In the genomic region with DNA sequence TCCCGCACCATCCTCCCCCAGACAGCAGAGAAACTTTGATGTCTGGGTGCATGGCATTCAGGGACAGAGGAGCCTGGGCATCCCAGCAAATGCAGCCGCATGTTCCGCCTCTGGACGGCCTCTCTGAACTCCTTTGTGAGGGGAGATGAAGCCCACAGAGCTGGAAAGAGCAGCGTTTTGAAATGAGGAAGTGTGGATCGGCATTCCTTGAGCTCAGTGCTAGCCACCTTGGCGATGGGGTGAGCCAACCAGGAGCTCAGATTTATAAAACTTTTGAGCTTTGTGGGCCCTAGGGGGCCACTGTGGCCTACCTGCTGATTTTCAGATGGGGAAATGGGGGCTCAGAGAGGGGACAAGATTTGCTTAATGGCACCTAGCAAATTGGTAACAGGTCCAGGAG, we compare ENCODE assay signal across 2 cellular contexts.
A peak's percentile ranks its signal among the peaks of the same experiment; 100 is the strongest.
TF ChIP-seq lines count a peak whose summit lies in the region.

No MANE protein-coding gene starts in this region.

TF ChIP-seq in GM12891, 5 proteins besides CTCF, POLR2A, EP300 and RAD21:
- TF ChIP-seq SPI1 (IDR thresholded peaks at IDR 0.05; ENCODE audit: low read depth, low read length) (peak; percentile 32; the same call in 1 of the 2 replicates), POU2F2 (IDR thresholded peaks at IDR 0.05; ENCODE audit: low read depth, low read length) (no peak)
TF ChIP-seq in GM12891: peak in this region for 1.

TF ChIP-seq in H1, 55 proteins besides CTCF, POLR2A, EP300 and RAD21:
- TF ChIP-seq SP1 (IDR thresholded peaks at IDR 0.05; ENCODE audit: low read depth, low read length) (no peak), BRCA1 (IDR thresholded peaks at IDR 0.05; ENCODE audit: low read depth, low read length) (no peak), RXRA (IDR thresholded peaks at IDR 0.05; ENCODE audit: insufficient read depth, low read depth, low read length) (no peak), SIN3A (conservative IDR thresholded peaks at IDR 0.05 in 1 of 2, IDR thresholded peaks at IDR 0.05 in 1 of 2; ENCODE audit: low read depth in 1 of 2, low read length in 2 of 2) (no peak), JUND (IDR thresholded peaks at IDR 0.05; ENCODE audit: low read length) (no peak), NANOG (IDR thresholded peaks at IDR 0.05; ENCODE audit: insufficient read depth, low read depth, low read length, poor library complexity, severe bottlenecking) (no peak), FOSL1 (IDR thresholded peaks at IDR 0.05; ENCODE audit: insufficient read depth, low read depth, low read length) (no peak), CHD1 (IDR thresholded peaks at IDR 0.05; ENCODE audit: low read depth, low read length) (no peak), TAF1 (IDR thresholded peaks at IDR 0.05; ENCODE audit: low read depth, low read length) (no peak), POLR2AphosphoS5 (IDR thresholded peaks at IDR 0.05; ENCODE audit: low read depth, low read length) (no peak), KDM5A (IDR thresholded peaks at IDR 0.05; ENCODE audit: low read length) (no peak), RBBP5 (IDR thresholded peaks at IDR 0.05; ENCODE audit: borderline replicate concordance, low read depth, low read length) (no peak), JUN (IDR thresholded peaks at IDR 0.05; ENCODE audit: low read depth, low read length) (no peak), RNF2 (IDR thresholded peaks at IDR 0.05; ENCODE audit: borderline replicate concordance, low read depth, low read length, missing control alignments, poor library complexity, severe bottlenecking) (no peak)
- TF ChIP-seq, protein P1, sequence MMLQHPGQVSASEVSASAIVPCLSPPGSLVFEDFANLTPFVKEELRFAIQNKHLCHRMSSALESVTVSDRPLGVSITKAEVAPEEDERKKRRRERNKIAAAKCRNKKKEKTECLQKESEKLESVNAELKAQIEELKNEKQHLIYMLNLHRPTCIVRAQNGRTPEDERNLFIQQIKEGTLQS (IDR thresholded peaks at IDR 0.05; ENCODE audit: insufficient read depth, low read depth, low read length), result no peak
- TF ChIP-seq, protein P2, sequence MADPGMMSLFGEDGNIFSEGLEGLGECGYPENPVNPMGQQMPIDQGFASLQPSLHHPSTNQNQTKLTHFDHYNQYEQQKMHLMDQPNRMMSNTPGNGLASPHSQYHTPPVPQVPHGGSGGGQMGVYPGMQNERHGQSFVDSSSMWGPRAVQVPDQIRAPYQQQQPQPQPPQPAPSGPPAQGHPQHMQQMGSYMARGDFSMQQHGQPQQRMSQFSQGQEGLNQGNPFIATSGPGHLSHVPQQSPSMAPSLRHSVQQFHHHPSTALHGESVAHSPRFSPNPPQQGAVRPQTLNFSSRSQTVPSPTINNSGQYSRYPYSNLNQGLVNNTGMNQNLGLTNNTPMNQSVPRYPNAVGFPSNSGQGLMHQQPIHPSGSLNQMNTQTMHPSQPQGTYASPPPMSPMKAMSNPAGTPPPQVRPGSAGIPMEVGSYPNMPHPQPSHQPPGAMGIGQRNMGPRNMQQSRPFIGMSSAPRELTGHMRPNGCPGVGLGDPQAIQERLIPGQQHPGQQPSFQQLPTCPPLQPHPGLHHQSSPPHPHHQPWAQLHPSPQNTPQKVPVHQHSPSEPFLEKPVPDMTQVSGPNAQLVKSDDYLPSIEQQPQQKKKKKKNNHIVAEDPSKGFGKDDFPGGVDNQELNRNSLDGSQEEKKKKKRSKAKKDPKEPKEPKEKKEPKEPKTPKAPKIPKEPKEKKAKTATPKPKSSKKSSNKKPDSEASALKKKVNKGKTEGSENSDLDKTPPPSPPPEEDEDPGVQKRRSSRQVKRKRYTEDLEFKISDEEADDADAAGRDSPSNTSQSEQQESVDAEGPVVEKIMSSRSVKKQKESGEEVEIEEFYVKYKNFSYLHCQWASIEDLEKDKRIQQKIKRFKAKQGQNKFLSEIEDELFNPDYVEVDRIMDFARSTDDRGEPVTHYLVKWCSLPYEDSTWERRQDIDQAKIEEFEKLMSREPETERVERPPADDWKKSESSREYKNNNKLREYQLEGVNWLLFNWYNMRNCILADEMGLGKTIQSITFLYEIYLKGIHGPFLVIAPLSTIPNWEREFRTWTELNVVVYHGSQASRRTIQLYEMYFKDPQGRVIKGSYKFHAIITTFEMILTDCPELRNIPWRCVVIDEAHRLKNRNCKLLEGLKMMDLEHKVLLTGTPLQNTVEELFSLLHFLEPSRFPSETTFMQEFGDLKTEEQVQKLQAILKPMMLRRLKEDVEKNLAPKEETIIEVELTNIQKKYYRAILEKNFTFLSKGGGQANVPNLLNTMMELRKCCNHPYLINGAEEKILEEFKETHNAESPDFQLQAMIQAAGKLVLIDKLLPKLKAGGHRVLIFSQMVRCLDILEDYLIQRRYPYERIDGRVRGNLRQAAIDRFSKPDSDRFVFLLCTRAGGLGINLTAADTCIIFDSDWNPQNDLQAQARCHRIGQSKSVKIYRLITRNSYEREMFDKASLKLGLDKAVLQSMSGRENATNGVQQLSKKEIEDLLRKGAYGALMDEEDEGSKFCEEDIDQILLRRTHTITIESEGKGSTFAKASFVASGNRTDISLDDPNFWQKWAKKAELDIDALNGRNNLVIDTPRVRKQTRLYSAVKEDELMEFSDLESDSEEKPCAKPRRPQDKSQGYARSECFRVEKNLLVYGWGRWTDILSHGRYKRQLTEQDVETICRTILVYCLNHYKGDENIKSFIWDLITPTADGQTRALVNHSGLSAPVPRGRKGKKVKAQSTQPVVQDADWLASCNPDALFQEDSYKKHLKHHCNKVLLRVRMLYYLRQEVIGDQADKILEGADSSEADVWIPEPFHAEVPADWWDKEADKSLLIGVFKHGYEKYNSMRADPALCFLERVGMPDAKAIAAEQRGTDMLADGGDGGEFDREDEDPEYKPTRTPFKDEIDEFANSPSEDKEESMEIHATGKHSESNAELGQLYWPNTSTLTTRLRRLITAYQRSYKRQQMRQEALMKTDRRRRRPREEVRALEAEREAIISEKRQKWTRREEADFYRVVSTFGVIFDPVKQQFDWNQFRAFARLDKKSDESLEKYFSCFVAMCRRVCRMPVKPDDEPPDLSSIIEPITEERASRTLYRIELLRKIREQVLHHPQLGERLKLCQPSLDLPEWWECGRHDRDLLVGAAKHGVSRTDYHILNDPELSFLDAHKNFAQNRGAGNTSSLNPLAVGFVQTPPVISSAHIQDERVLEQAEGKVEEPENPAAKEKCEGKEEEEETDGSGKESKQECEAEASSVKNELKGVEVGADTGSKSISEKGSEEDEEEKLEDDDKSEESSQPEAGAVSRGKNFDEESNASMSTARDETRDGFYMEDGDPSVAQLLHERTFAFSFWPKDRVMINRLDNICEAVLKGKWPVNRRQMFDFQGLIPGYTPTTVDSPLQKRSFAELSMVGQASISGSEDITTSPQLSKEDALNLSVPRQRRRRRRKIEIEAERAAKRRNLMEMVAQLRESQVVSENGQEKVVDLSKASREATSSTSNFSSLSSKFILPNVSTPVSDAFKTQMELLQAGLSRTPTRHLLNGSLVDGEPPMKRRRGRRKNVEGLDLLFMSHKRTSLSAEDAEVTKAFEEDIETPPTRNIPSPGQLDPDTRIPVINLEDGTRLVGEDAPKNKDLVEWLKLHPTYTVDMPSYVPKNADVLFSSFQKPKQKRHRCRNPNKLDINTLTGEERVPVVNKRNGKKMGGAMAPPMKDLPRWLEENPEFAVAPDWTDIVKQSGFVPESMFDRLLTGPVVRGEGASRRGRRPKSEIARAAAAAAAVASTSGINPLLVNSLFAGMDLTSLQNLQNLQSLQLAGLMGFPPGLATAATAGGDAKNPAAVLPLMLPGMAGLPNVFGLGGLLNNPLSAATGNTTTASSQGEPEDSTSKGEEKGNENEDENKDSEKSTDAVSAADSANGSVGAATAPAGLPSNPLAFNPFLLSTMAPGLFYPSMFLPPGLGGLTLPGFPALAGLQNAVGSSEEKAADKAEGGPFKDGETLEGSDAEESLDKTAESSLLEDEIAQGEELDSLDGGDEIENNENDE (IDR thresholded peaks at IDR 0.05; ENCODE audit: insufficient replicate concordance, low read length), result no peak
